Comparison of ENCODE assay signal across 25 cellular contexts in genomic region chr5:16131878-16132277, GRCh38. TPM values are rescaled to one million over a fixed set of nuclear protein-coding genes. Genes with fewer than 3 reads are reported as not detected.
"Had no signal": no experiment of that assay in that cellular context is flagged by ENCODE, and none has a peak within 500 bp of the region (broad histone marks: within the 10 kb centered on the region; RNA-seq: fewer than 3 reads in every experiment).

No MANE protein-coding gene starts in this region.

- H3K27ac ChIP-seq: ascending aorta, body of pancreas, KMS-11, Peyer's patch, RWPE1 had no signal

- H3K27me3 ChIP-seq: ascending aorta, body of pancreas, Peyer's patch had no signal

- H3K36me3 ChIP-seq: ascending aorta, Peyer's patch had no signal

- H3K4me3 ChIP-seq: ascending aorta, body of pancreas, Peyer's patch had no signal

- H3K9me3 ChIP-seq: ascending aorta, body of pancreas, Peyer's patch had no signal

- DNase-seq: activated CD4-positive, alpha-beta T cell treated with anti-CD3 and anti-CD28 coated beads for 48 hours; activated CD4-positive, alpha-beta T cell treated with anti-CD3 and anti-CD28 coated beads, Interleukin-2, amount 50 U/mL, for 48 hours; activated CD4-positive, CD25-positive, alpha-beta regulatory T cell treated with anti-CD3 and anti-CD28 coated beads, Interleukin-2, amount 50 U/mL, for 72 hours; activated CD8-positive, alpha-beta memory T cell treated with anti-CD3 and anti-CD28 coated beads, Interleukin-2, amount 10 ng/mL, durations not matched to agents 7 days and 5 days; activated effector memory CD4-positive, alpha-beta T cell treated with Interleukin-2 at 50 U/mL for 16 hours; activated naive CD4-positive, alpha-beta T cell; activated naive CD8-positive, alpha-beta T cell treated with anti-CD3 and anti-CD28 coated beads, Interleukin-2, amount 50 U/mL, for 24 hours; activated T-cell treated with anti-CD3 and anti-CD28 coated beads, Interleukin-2, amount 50 U/mL, for 24 hours; amniotic stem cell; body of pancreas; NCI-H1092; NCI-H1417; NCI-H1930; NCI-H345; NCI-H526; Peyer's patch; SHP77 treated with DMSO at 0.1 percent for 48 hours had no signal

- H3K4me1 ChIP-seq: ascending aorta, body of pancreas, Peyer's patch had no signal

RNA-seq across cellular contexts. Expression of gene MARCHF11, which starts 47.7 kb away (rescaled TPM):
- total RNA-seq: activated CD8-positive, alpha-beta memory T cell treated with anti-CD3 and anti-CD28 coated beads, Interleukin-2, amount 10 ng/mL, durations not matched to agents 7 days and 5 days; activated naive CD4-positive, alpha-beta T cell treated with anti-CD3 and anti-CD28 coated beads, Interleukin-2, amount 50 U/mL, for 72 hours; activated T-helper 1 cell treated with anti-CD3 and anti-CD28 coated beads, Interleukin-12 subunit alpha, Interleukin-12 subunit beta, Interleukin-2, Interleukin-4 antibody, amounts not matched to agents 30 ng/mL and 10 ng/mL and 1 ng/mL, durations not matched to agents 14 hours and 24 hours and 36 hours; ascending aorta; body of pancreas; bronchial epithelial cell; MCF 10A; Peyer's patch; SK-MEL-5 had no signal
